11 cellular contexts compared by ENCODE assay signal in genomic region chr11:77101043-77101537, GRCh38. TPM values are rescaled to one million over a fixed set of nuclear protein-coding genes. Genes with fewer than 3 reads are reported as not detected.
DNase-seq lines count a peak whose midpoint lies in the region; ATAC-seq and TF ChIP-seq lines count a peak whose summit lies in the region.
"Had no signal": no experiment of that assay in that cellular context is flagged by ENCODE, and none has a peak within 500 bp of the region (broad histone marks: within the 10 kb centered on the region; RNA-seq: fewer than 3 reads in every experiment).

No MANE protein-coding gene starts in this region.

- no peaks in the 10 kb centered on the region for H3K4me1 Mint-ChIP-seq in CD8-positive, alpha-beta T cell (ENCODE audit: low read depth)

- DNase-seq in AML-193 (lab: John Stamatoyannopoulos, UW) (peak; percentile 44 to 52), HAP-1 (ENCODE audit: low spot score in 2 of 2) (peak; percentile 6 to 47), hepatocyte (ENCODE audit: low spot score) (no peak), NCI-H2227 treated with DMSO at 0.1 percent for 48 hours (lab: John Stamatoyannopoulos, UW) (no peak), putamen (ENCODE audit: low spot score) (no peak)
- DNase-seq in CD8-positive, alpha-beta T cell: no peak
- DNase-seq: anterior cingulate cortex, substantia nigra had no signal

- H3F3A ChIP-seq in SU-DHL-6 (ENCODE audit: insufficient read depth): no peaks in the 10 kb centered on the region

- no peak for TF ChIP-seq POLR2A in gastroesophageal sphincter (IDR thresholded peaks at IDR 0.05)

- TF ChIP-seq CTCF in SU-DHL-6 (IDR thresholded peaks at IDR 0.05; ENCODE audit: insufficient read depth, low read length, poor library complexity, severe bottlenecking) (peak; percentile 27), hepatocyte (IDR thresholded peaks at IDR 0.05; ENCODE audit: poor library complexity) (peak; percentile 24), gastroesophageal sphincter (IDR thresholded peaks at IDR 0.05) (no peak)
- TF ChIP-seq CTCF in CD8-positive, alpha-beta T cell (IDR thresholded peaks at IDR 0.05): no peak

- no peak overlapping the region for H2AFZ ChIP-seq in SU-DHL-6 (ENCODE audit: low read depth, low read length, severe bottlenecking)
- H2AFZ ChIP-seq in hepatocyte: no peak overlapping the region

- no peaks in the 10 kb centered on the region for H3K9me3 Mint-ChIP-seq in CD8-positive, alpha-beta T cell

- H3K9me2 ChIP-seq in SU-DHL-6 (replicated peaks; ENCODE audit: insufficient read depth, low read length) (no peaks in the 10 kb centered on the region), hepatocyte (replicated peaks; ENCODE audit: insufficient read depth) (no peaks in the 10 kb centered on the region)

- WGBS in hepatocyte (ENCODE audit: low lambda C conversion rate, missing lambda C conversion rate): 97% methylated on average over 5 of the region's 5 CpGs
- WGBS in gastroesophageal sphincter (ENCODE audit: low coverage in 1 of 2), 2 donors: 92% methylated on average over 5 of the region's 5 CpGs

- in situ Hi-C loops in HAP-1 (cut with MboI; ENCODE audit: low sequenced_read_pairs): loop anchor here (10.0 kb wide), 1 partner anchor 356 kb away; no protein-coding TSS in a partner anchor

- H3K9me3 ChIP-seq in HAP-1: no peaks in the 10 kb centered on the region
- H3K9me3 ChIP-seq in SU-DHL-6 (ENCODE audit: insufficient read depth, low read length): no peaks in the 10 kb centered on the region
- H3K9me3 ChIP-seq in hepatocyte (ENCODE audit: low read depth): no peaks in the 10 kb centered on the region
- H3K9me3 ChIP-seq in CD8-positive, alpha-beta T cell (ENCODE audit: low read length): no peaks in the 10 kb centered on the region
- H3K9me3 ChIP-seq in gastroesophageal sphincter: no peaks in the 10 kb centered on the region
- H3K9me3 ChIP-seq: neutrophil had no signal

- H3K4me3 ChIP-seq in HAP-1 (no peak overlapping the region), SU-DHL-6 (ENCODE audit: insufficient read depth, low read length, poor library complexity, severe bottlenecking) (no peak overlapping the region), hepatocyte (no peak overlapping the region), gastroesophageal sphincter (no peak overlapping the region)
- no peak overlapping the region for H3K4me3 ChIP-seq in CD8-positive, alpha-beta T cell (ENCODE audit: low read depth, low read length)

- H3K79me2 ChIP-seq in SU-DHL-6 (ENCODE audit: insufficient read depth, low read length) (no peaks in the 10 kb centered on the region), hepatocyte (no peaks in the 10 kb centered on the region)

- no peaks in the 10 kb centered on the region for H4K20me1 ChIP-seq in SU-DHL-6 (ENCODE audit: low read depth, low read length)
- no peaks in the 10 kb centered on the region for H4K20me1 ChIP-seq in hepatocyte (ENCODE audit: insufficient read depth, poor library complexity, severe bottlenecking)

- no peak for ATAC-seq in CD8-positive, alpha-beta T cell
- no peak for ATAC-seq in gastroesophageal sphincter

- H3K4me3 Mint-ChIP-seq in CD8-positive, alpha-beta T cell: no peak overlapping the region

- H3K9ac ChIP-seq in SU-DHL-6 (ENCODE audit: low read length): no peak overlapping the region

- H3K36me3 ChIP-seq in HAP-1 (replicated peaks) (no peaks in the 10 kb centered on the region), SU-DHL-6 (ENCODE audit: low read length) (no peaks in the 10 kb centered on the region), hepatocyte (replicated peaks; ENCODE audit: insufficient read depth, low read depth) (no peaks in the 10 kb centered on the region), gastroesophageal sphincter (peaks cover 0 to 14% of the 10 kb centered on the region in 2 donors)
- H3K36me3 ChIP-seq in CD8-positive, alpha-beta T cell (ENCODE audit: insufficient read depth, low read length): no peaks in the 10 kb centered on the region
- H3K36me3 ChIP-seq: neutrophil had no signal

- H3K4me1 ChIP-seq in HAP-1 (no peaks in the 10 kb centered on the region), hepatocyte (ENCODE audit: insufficient read depth) (peaks cover 6% of the 10 kb centered on the region), gastroesophageal sphincter (no peaks in the 10 kb centered on the region)
- H3K4me1 ChIP-seq in CD8-positive, alpha-beta T cell (ENCODE audit: insufficient read depth, low read length): no peaks in the 10 kb centered on the region

- H3K4me2 ChIP-seq in SU-DHL-6 (ENCODE audit: low read depth, low read length, poor library complexity, severe bottlenecking): no peak overlapping the region
- no peak overlapping the region for H3K4me2 ChIP-seq in hepatocyte

- H3K27ac ChIP-seq in SU-DHL-6 (ENCODE audit: low read depth, low read length) (no peak overlapping the region), hepatocyte (no peak overlapping the region), gastroesophageal sphincter (no peak overlapping the region)
- no peak overlapping the region for H3K27ac ChIP-seq in CD8-positive, alpha-beta T cell (ENCODE audit: low read depth, low read length)
- H3K27ac ChIP-seq: neutrophil had no signal

- intact Hi-C loops in CD8-positive, alpha-beta T cell (cut with DNase I, micrococcal nuclease): no loop called here

- POLR2A ChIA-PET in CD8-positive, alpha-beta T cell (lab: Charles Lee): no interaction called here

- no peak for TF ChIP-seq EP300 in gastroesophageal sphincter (IDR thresholded peaks at IDR 0.05)

- H3K27me3 ChIP-seq in HAP-1 (ENCODE audit: low read depth) (no peaks in the 10 kb centered on the region), SU-DHL-6 (ENCODE audit: low read length) (no peaks in the 10 kb centered on the region), hepatocyte (no peaks in the 10 kb centered on the region), gastroesophageal sphincter (no peaks in the 10 kb centered on the region)
- no peaks in the 10 kb centered on the region for H3K27me3 ChIP-seq in CD8-positive, alpha-beta T cell (ENCODE audit: insufficient read depth, low read length)
- H3K27me3 ChIP-seq: neutrophil had no signal

- H3K27me3 Mint-ChIP-seq in CD8-positive, alpha-beta T cell (ENCODE audit: low read depth): no peaks in the 10 kb centered on the region

- H3K36me3 Mint-ChIP-seq in CD8-positive, alpha-beta T cell: peaks cover 4% of the 10 kb centered on the region

- no peak overlapping the region for H3K27ac Mint-ChIP-seq in CD8-positive, alpha-beta T cell

- CTCF ChIA-PET in CD8-positive, alpha-beta T cell (lab: Charles Lee): interaction anchor here (1.4 to 1.6 kb wide), 2 partner anchors 9 to 54 kb away, joined by 4 to 8 read pairs; no protein-coding TSS in a partner anchor

RNA-seq across cellular contexts. Expression of gene OMP, which starts 1.6 kb away (rescaled TPM):
- not detected in 2 replicates for total RNA-seq in hepatocyte
- 0.47 TPM in 1 of 2 replicates, not detected in the other for polyA plus RNA-seq in hepatocyte
- 1 to 10 TPM in 1 of 2 experiments, not detected in 1; 1.1 TPM for total RNA-seq in CD8-positive, alpha-beta T cell
- not detected for total RNA-seq in gastroesophageal sphincter

RNA-seq across cellular contexts. Expression of gene MYO7A, which starts 27.0 kb away (rescaled TPM):
- 6.4 and 9.8 TPM in 2 replicates for total RNA-seq in hepatocyte
- 10.1 and 12.6 TPM in 2 replicates for polyA plus RNA-seq in hepatocyte
- under 1 TPM; 0.28 to 0.30 TPM for total RNA-seq in CD8-positive, alpha-beta T cell
- 10 to 100 TPM in 2 of 4 donors, 1 to 10 TPM in 2; 4.0 to 11.8 (median 8.7) TPM for total RNA-seq in gastroesophageal sphincter

RNA-seq across cellular contexts. Expression of gene CAPN5, which starts 34.3 kb away (rescaled TPM):
- total RNA-seq in hepatocyte (25.2 and 29.1 TPM in 2 replicates), gastroesophageal sphincter (1 to 10 TPM; 4.1 to 9.4 (median 7.7) TPM)
- polyA plus RNA-seq in hepatocyte: 28.8 and 34.6 TPM in 2 replicates
- total RNA-seq in CD8-positive, alpha-beta T cell: 1 to 10 TPM; 6.5 to 7.4 TPM

Comparison
In these comparisons a context has a peak if more than half of its experiments do, and no peak if none do; other contexts are left out.
1. DNase-seq: peak in AML-193 (2 of 2) and HAP-1 (2 of 2); none in hepatocyte (single experiment), NCI-H2227 treated with DMSO at 0.1 percent for 48 hours (single experiment), putamen (single experiment) and CD8-positive, alpha-beta T cell (0 of 7).
2. CTCF ChIP-seq: peak in SU-DHL-6 (single experiment) and hepatocyte (single experiment); none in CD8-positive, alpha-beta T cell (single experiment) and gastroesophageal sphincter (0 of 4).